In genomic region chr3:119582178-119582577, GRCh38 we compare ENCODE assay signal across 12 cellular contexts. TPM values are rescaled to one million over a fixed set of nuclear protein-coding genes. Genes with fewer than 3 reads are reported as not detected.
DNase-seq lines count a peak whose midpoint lies in the region; ATAC-seq and TF ChIP-seq lines count a peak whose summit lies in the region.
"Had no signal": no experiment of that assay in that cellular context is flagged by ENCODE, and none has a peak within 500 bp of the region (broad histone marks: within the 10 kb centered on the region; RNA-seq: fewer than 3 reads in every experiment).

No MANE protein-coding gene starts in this region.

- H3K4me3 Mint-ChIP-seq in T-helper 2 cell treated with Interferon-gamma antibody and Interleukin-4, amounts not matched to agents 5 μg/mL and 100 μg/mL, for 36 hours = no peak overlapping the region
- H3K4me3 Mint-ChIP-seq in mesothelial cell of epicardium = no peak overlapping the region

- H3K27ac Mint-ChIP-seq in T-helper 2 cell treated with Interferon-gamma antibody and Interleukin-4, amounts not matched to agents 5 μg/mL and 100 μg/mL, for 36 hours = peak overlapping the region; percentile 24
- no peak overlapping the region for H3K27ac Mint-ChIP-seq in mesothelial cell of epicardium

- no peaks in the 10 kb centered on the region for H3K36me3 Mint-ChIP-seq in T-helper 2 cell treated with Interferon-gamma antibody and Interleukin-4, amounts not matched to agents 5 μg/mL and 100 μg/mL, for 36 hours (ENCODE audit: low read depth)
- no peaks in the 10 kb centered on the region for H3K36me3 Mint-ChIP-seq in mesothelial cell of epicardium

- H3K27me3 Mint-ChIP-seq in T-helper 2 cell treated with Interferon-gamma antibody and Interleukin-4, amounts not matched to agents 5 μg/mL and 100 μg/mL, for 36 hours (ENCODE audit: low read depth) = no peaks in the 10 kb centered on the region
- no peaks in the 10 kb centered on the region for H3K27me3 Mint-ChIP-seq in mesothelial cell of epicardium (ENCODE audit: low read depth)

- H3K9me3 Mint-ChIP-seq in T-helper 2 cell treated with Interferon-gamma antibody and Interleukin-4, amounts not matched to agents 5 μg/mL and 100 μg/mL, for 36 hours = no peaks in the 10 kb centered on the region
- no peaks in the 10 kb centered on the region for H3K9me3 Mint-ChIP-seq in mesothelial cell of epicardium

- DNase-seq in T-helper 2 cell treated with Interferon-gamma antibody and Interleukin-4, amounts not matched to agents 5 μg/mL and 100 μg/mL, for 36 hours (ENCODE audit: low spot score) = no peak
- peak; percentile 78 for DNase-seq in renal cortical epithelial cell (ENCODE audit: low read depth)
- DNase-seq in NCI-H146 treated with DMSO at 0.1 percent for 48 hours (lab: John Stamatoyannopoulos, UW; ENCODE audit: unreplicated experiment) = no peak
- DNase-seq in mesothelial cell of epicardium (ENCODE audit: low spot score in 2 of 2, unreplicated experiment in 2 of 2) = no peak
- DNase-seq: EL, NCI-H1930, right cardiac atrium, SHP77 had no signal

- TF ChIP-seq POLR2A in GM18505 (IDR thresholded peaks at IDR 0.05; ENCODE audit: borderline replicate concordance, extremely low read depth, insufficient read depth, insufficient read length) = peak; percentile 25

- TF ChIP-seq CTCF in mesothelial cell of epicardium (IDR thresholded peaks at IDR 0.05; ENCODE audit: unreplicated experiment) = no peak

- H3K4me1 Mint-ChIP-seq in T-helper 2 cell treated with Interferon-gamma antibody and Interleukin-4, amounts not matched to agents 5 μg/mL and 100 μg/mL, for 36 hours (ENCODE audit: low read depth) = peaks cover 20% of the 10 kb centered on the region
- H3K4me1 Mint-ChIP-seq in mesothelial cell of epicardium = peaks cover 17% of the 10 kb centered on the region

- ATAC-seq in GM18505 (IDR thresholded peaks at IDR 0.05; ENCODE audit: unreplicated experiment) (no peak), GM21529 (IDR thresholded peaks at IDR 0.05; ENCODE audit: unreplicated experiment) (peak; percentile 46), GM21619 (IDR thresholded peaks at IDR 0.05; ENCODE audit: unreplicated experiment) (no peak)
- ATAC-seq: gastroesophageal sphincter, right cardiac atrium had no signal

RNA-seq across cellular contexts. Expression of gene ADPRH, which starts 2.9 kb away (rescaled TPM):
- total RNA-seq in renal cortical epithelial cell (6.6 and 7.8 TPM in 2 replicates), mesothelial cell of epicardium (1.9 to 2.3 TPM (median 2.2 TPM) in 3 replicates)

RNA-seq across cellular contexts. Expression of gene PLA1A, which starts 15.5 kb away (rescaled TPM):
- total RNA-seq in renal cortical epithelial cell = 1.2 and 5.1 TPM in 2 replicates
- not detected in 3 replicates for total RNA-seq in mesothelial cell of epicardium

RNA-seq across cellular contexts. Expression of gene CD80, which starts 22.8 kb away (rescaled TPM):
- total RNA-seq in renal cortical epithelial cell = not detected in 2 replicates
- total RNA-seq in mesothelial cell of epicardium = 0.18 to 0.38 TPM in 2 of 3 replicates, not detected in the other
